Comparison of ENCODE assay signal across 8 cellular contexts in genomic region chr6:72616406-72617015, GRCh38. TPM values are rescaled to one million over a fixed set of nuclear protein-coding genes. Genes with fewer than 3 reads are reported as not detected.
DNase-seq lines count a peak whose midpoint lies in the region; ATAC-seq and TF ChIP-seq lines count a peak whose summit lies in the region.

No MANE protein-coding gene starts in this region.

- H3K4me1 ChIP-seq in Peyer's patch, result peaks cover 0 to 17% (median 4%) of the 10 kb centered on the region in 4 donors
- peaks cover 11% of the 10 kb centered on the region for H3K4me1 ChIP-seq in effector memory CD4-positive, alpha-beta T cell (ENCODE audit: control insufficient read depth, insufficient read depth, low read length, poor library complexity, severe bottlenecking)

- no peak for ATAC-seq in stimulated activated memory B cell treated with anti-CD40 and anti-IgM and Interleukin-4, amounts not matched to agents 10 μg/mL and 1 μg/mL and 100 μg/mL, for 72 hours
- ATAC-seq in HG03521 (IDR thresholded peaks at IDR 0.05; ENCODE audit: unreplicated experiment), result no peak

- no peak overlapping the region for H3K27ac ChIP-seq in Peyer's patch
- H3K27ac ChIP-seq in effector memory CD4-positive, alpha-beta T cell (ENCODE audit: insufficient read depth, low read length, poor library complexity, severe bottlenecking), result no peak overlapping the region

- peak overlapping the region; percentile 22 for H3K27ac Mint-ChIP-seq in stimulated activated memory B cell treated with anti-CD40 and anti-IgM and Interleukin-4, amounts not matched to agents 10 μg/mL and 1 μg/mL and 100 μg/mL, for 72 hours

- H3K27me3 ChIP-seq in Peyer's patch, result no peaks in the 10 kb centered on the region
- H3K27me3 ChIP-seq in effector memory CD4-positive, alpha-beta T cell (replicated peaks; ENCODE audit: control insufficient read depth, insufficient read depth, low read length, poor library complexity, severe bottlenecking), result no peaks in the 10 kb centered on the region

- no peak for DNase-seq in AG04449 (ENCODE audit: low read depth, low spot score)
- DNase-seq in GM12864 (ENCODE audit: low read depth), result no peak
- no peak for DNase-seq in Peyer's patch
- DNase-seq in fibroblast of the aortic adventitia (ENCODE audit: low read depth), result peak; percentile 77
- no peak for DNase-seq in islet precursor cell
- DNase-seq in effector memory CD4-positive, alpha-beta T cell, result no peak

- no peak overlapping the region for H3K4me3 ChIP-seq in AG04449 (ENCODE audit: low read depth, low read length)
- no peak overlapping the region for H3K4me3 ChIP-seq in GM12864 (ENCODE audit: low read depth, low read length)
- H3K4me3 ChIP-seq in Peyer's patch, result no peak overlapping the region
- no peak overlapping the region for H3K4me3 ChIP-seq in fibroblast of the aortic adventitia (ENCODE audit: low read depth, low read length)
- H3K4me3 ChIP-seq in effector memory CD4-positive, alpha-beta T cell (ENCODE audit: insufficient read depth, low read depth, low read length, poor library complexity, severe bottlenecking), result no peak overlapping the region

- no peak for TF ChIP-seq POLR2A in Peyer's patch (IDR thresholded peaks at IDR 0.05)

- no peaks in the 10 kb centered on the region for H3K9me3 Mint-ChIP-seq in stimulated activated memory B cell treated with anti-CD40 and anti-IgM and Interleukin-4, amounts not matched to agents 10 μg/mL and 1 μg/mL and 100 μg/mL, for 72 hours

- TF ChIP-seq CTCF in AG04449 (IDR thresholded peaks at IDR 0.05; ENCODE audit: insufficient read depth, low read length, missing control alignments) (peak; percentile 42), GM12864 (IDR thresholded peaks at IDR 0.05; ENCODE audit: low read depth, low read length, missing control alignments) (peak; percentile 62), Peyer's patch (IDR thresholded peaks at IDR 0.05) (peak; percentile 14 to 59 (median 35)), fibroblast of the aortic adventitia (IDR thresholded peaks at IDR 0.05; ENCODE audit: insufficient read depth, low read length) (peak; percentile 66)

- H3K4me1 Mint-ChIP-seq in stimulated activated memory B cell treated with anti-CD40 and anti-IgM and Interleukin-4, amounts not matched to agents 10 μg/mL and 1 μg/mL and 100 μg/mL, for 72 hours, result peaks cover 33% of the 10 kb centered on the region

- no peaks in the 10 kb centered on the region for H3K27me3 Mint-ChIP-seq in stimulated activated memory B cell treated with anti-CD40 and anti-IgM and Interleukin-4, amounts not matched to agents 10 μg/mL and 1 μg/mL and 100 μg/mL, for 72 hours

- CTCF ChIA-PET in AG04449 (lab: Yijun Ruan, JAX), result interaction anchor here (0.7 to 10.4 kb wide), 65 partner anchors 8 to 1082 kb away, joined by 3 to 251 read pairs (median 4); no protein-coding TSS in a partner anchor

- POLR2A ChIA-PET in AG04449 (lab: Yijun Ruan, JAX), result no interaction called here

- H3K36me3 ChIP-seq in Peyer's patch, result no peaks in the 10 kb centered on the region
- no peaks in the 10 kb centered on the region for H3K36me3 ChIP-seq in effector memory CD4-positive, alpha-beta T cell (ENCODE audit: control insufficient read depth, insufficient read depth, low read length)

- H3K36me3 Mint-ChIP-seq in stimulated activated memory B cell treated with anti-CD40 and anti-IgM and Interleukin-4, amounts not matched to agents 10 μg/mL and 1 μg/mL and 100 μg/mL, for 72 hours, result no peaks in the 10 kb centered on the region

- H3K4me3 Mint-ChIP-seq in stimulated activated memory B cell treated with anti-CD40 and anti-IgM and Interleukin-4, amounts not matched to agents 10 μg/mL and 1 μg/mL and 100 μg/mL, for 72 hours, result no peak overlapping the region

- H3K9me3 ChIP-seq in Peyer's patch, result no peaks in the 10 kb centered on the region
- no peaks in the 10 kb centered on the region for H3K9me3 ChIP-seq in effector memory CD4-positive, alpha-beta T cell (ENCODE audit: control insufficient read depth, low read length)

RNA-seq across cellular contexts. Expression of gene KCNQ5, which starts 5.4 kb away (rescaled TPM):
- 1 to 10 TPM in 1 of 4 donors, under 1 TPM in 2, not detected in 1; 0.27 to 5.0 (median 0.38) TPM for total RNA-seq in Peyer's patch
- 2.6 and 9.4 TPM in 2 replicates for total RNA-seq in fibroblast of the aortic adventitia (ENCODE audit: low replicate concordance)
